Comparison of ENCODE assay signal across 17 cellular contexts in the genomic region with DNA sequence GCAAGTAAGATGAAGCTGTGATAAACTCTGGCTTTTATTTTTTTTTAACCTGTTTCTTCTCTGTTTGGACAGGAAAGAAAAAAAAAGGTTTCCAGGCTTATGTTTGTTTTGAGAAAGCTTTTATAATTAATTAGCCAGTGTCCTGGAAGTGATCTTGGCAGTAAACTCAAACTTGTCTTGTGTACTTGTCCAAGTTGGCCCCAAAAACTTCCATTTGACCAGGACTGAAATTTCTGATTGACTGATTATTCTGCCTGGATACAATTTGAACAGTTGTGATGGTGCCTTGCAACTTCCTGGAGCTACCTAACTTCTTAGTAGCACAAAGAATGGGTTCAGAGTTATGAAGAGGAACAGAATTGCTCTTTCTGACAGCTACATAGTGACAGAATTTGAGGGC.
"Had no signal": no experiment of that assay in that cellular context is flagged by ENCODE, and none has a peak within 500 bp of the region (broad histone marks: within the 10 kb centered on the region; RNA-seq: fewer than 3 reads in every experiment).

No MANE protein-coding gene starts in this region.

- H3K27ac ChIP-seq: coronary artery, heart left ventricle, prostate gland, sigmoid colon, skin epidermis, testis, transverse colon had no signal

- H3K9me3 ChIP-seq: heart left ventricle, mucosa of descending colon, prostate gland, sigmoid colon, testis, transverse colon had no signal

- H3K36me3 ChIP-seq: heart left ventricle, prostate gland, sigmoid colon, transverse colon had no signal

- H3K36me3 Mint-ChIP-seq: naive thymus-derived CD8-positive, alpha-beta T cell; stimulated activated naive B cell treated with anti-CD40 and anti-IgM and Interleukin-4, amounts not matched to agents 10 μg/mL and 1 μg/mL and 100 μg/mL, for 72 hours had no signal

- H3K4me3 ChIP-seq: coronary artery, heart left ventricle, mucosa of descending colon, prostate gland, sigmoid colon, skin epidermis, testis, transverse colon had no signal

- DNase-seq: effector CD8-positive, alpha-beta T cell; foreskin melanocyte; heart left ventricle; left colon; mucosa of descending colon; naive thymus-derived CD8-positive, alpha-beta T cell; retina; sigmoid colon; stimulated activated CD4-positive, alpha-beta T cell treated with anti-CD3 and anti-CD28 coated beads, Interleukin-2, amount 100 ng/mL, for 24 hours; stimulated activated CD4-positive, alpha-beta T cell treated with anti-CD3 and anti-CD28 coated beads, Interleukin-4, amount 100 ng/mL, for 4 hours; stimulated activated naive B cell treated with anti-CD40 and anti-IgM and Interleukin-4, amounts not matched to agents 10 μg/mL and 1 μg/mL and 100 μg/mL, for 72 hours; stimulated activated naive CD8-positive, alpha-beta T cell treated with anti-CD3 and anti-CD28 coated beads, Interleukin-15, amount 100 ng/mL, for 72 hours; testis; transverse colon had no signal

- H3K27ac Mint-ChIP-seq: naive thymus-derived CD8-positive, alpha-beta T cell; stimulated activated naive B cell treated with anti-CD40 and anti-IgM and Interleukin-4, amounts not matched to agents 10 μg/mL and 1 μg/mL and 100 μg/mL, for 72 hours; stimulated activated naive CD8-positive, alpha-beta T cell treated with anti-CD3 and anti-CD28 coated beads, Interleukin-15, amount 100 ng/mL, for 72 hours had no signal

- H3K9me3 Mint-ChIP-seq: naive thymus-derived CD8-positive, alpha-beta T cell; stimulated activated naive B cell treated with anti-CD40 and anti-IgM and Interleukin-4, amounts not matched to agents 10 μg/mL and 1 μg/mL and 100 μg/mL, for 72 hours; stimulated activated naive CD8-positive, alpha-beta T cell treated with anti-CD3 and anti-CD28 coated beads, Interleukin-15, amount 100 ng/mL, for 72 hours had no signal

- H3K4me1 Mint-ChIP-seq: naive thymus-derived CD8-positive, alpha-beta T cell; stimulated activated naive B cell treated with anti-CD40 and anti-IgM and Interleukin-4, amounts not matched to agents 10 μg/mL and 1 μg/mL and 100 μg/mL, for 72 hours; stimulated activated naive CD8-positive, alpha-beta T cell treated with anti-CD3 and anti-CD28 coated beads, Interleukin-15, amount 100 ng/mL, for 72 hours had no signal

- ATAC-seq: heart left ventricle; left colon; mucosa of descending colon; naive thymus-derived CD8-positive, alpha-beta T cell; stimulated activated naive B cell treated with anti-CD40 and anti-IgM and Interleukin-4, amounts not matched to agents 10 μg/mL and 1 μg/mL and 100 μg/mL, for 72 hours; stimulated activated naive CD8-positive, alpha-beta T cell treated with anti-CD3 and anti-CD28 coated beads, Interleukin-15, amount 100 ng/mL, for 72 hours had no signal

- H3K27me3 Mint-ChIP-seq: stimulated activated naive B cell treated with anti-CD40 and anti-IgM and Interleukin-4, amounts not matched to agents 10 μg/mL and 1 μg/mL and 100 μg/mL, for 72 hours; stimulated activated naive CD8-positive, alpha-beta T cell treated with anti-CD3 and anti-CD28 coated beads, Interleukin-15, amount 100 ng/mL, for 72 hours had no signal

- H3K4me3 Mint-ChIP-seq: naive thymus-derived CD8-positive, alpha-beta T cell; stimulated activated naive B cell treated with anti-CD40 and anti-IgM and Interleukin-4, amounts not matched to agents 10 μg/mL and 1 μg/mL and 100 μg/mL, for 72 hours; stimulated activated naive CD8-positive, alpha-beta T cell treated with anti-CD3 and anti-CD28 coated beads, Interleukin-15, amount 100 ng/mL, for 72 hours had no signal

- H3K4me1 ChIP-seq: heart left ventricle, prostate gland, testis had no signal

- H3K27me3 ChIP-seq: heart left ventricle, sigmoid colon, testis, transverse colon had no signal
